ENCODE assay signal across 1 cellular context in genomic region chr4:125519376-125520171, GRCh38.
TF ChIP-seq lines count a peak whose summit lies in the region.

No MANE protein-coding gene starts in this region.

TF ChIP-seq in SK-N-SH, 30 proteins besides CTCF, POLR2A, EP300 and RAD21 (continued from another document):
- TF ChIP-seq SMC3 (IDR thresholded peaks at IDR 0.05; ENCODE audit: low read depth, low read length) (no peak), TEAD4 (IDR thresholded peaks at IDR 0.05; ENCODE audit: borderline replicate concordance, insufficient read depth) (no peak), TAF1 (IDR thresholded peaks at IDR 0.05; ENCODE audit: borderline replicate concordance, low read depth, low read length) (no peak), IRF3 (IDR thresholded peaks at IDR 0.05; ENCODE audit: low read depth, low read length) (no peak), FOXM1 (IDR thresholded peaks at IDR 0.05; ENCODE audit: low read depth) (no peak), REST (IDR thresholded peaks at IDR 0.05; ENCODE audit: low read depth, low read length) (no peak), GATA2 (CRISPR knock-in tag; IDR thresholded peaks at IDR 0.05) (no peak), JUND (IDR thresholded peaks at IDR 0.05) (no peak), FOXJ3 (CRISPR knock-in tag; IDR thresholded peaks at IDR 0.05) (no peak), CHD2 (IDR thresholded peaks at IDR 0.05; ENCODE audit: low read length, partially characterized antibody) (no peak), RCOR1 (IDR thresholded peaks at IDR 0.05; ENCODE audit: low read length) (no peak), RFX5 (IDR thresholded peaks at IDR 0.05; ENCODE audit: low read length) (no peak), POLR2AphosphoS5 (IDR thresholded peaks at IDR 0.05; ENCODE audit: low read depth, low read length) (no peak)
